In genomic region chr4:53937918-53938317, GRCh38 we compare ENCODE assay signal across 19 cellular contexts.
DNase-seq lines count a peak whose midpoint lies in the region; ATAC-seq and TF ChIP-seq lines count a peak whose summit lies in the region.
"Had no signal": no experiment of that assay in that cellular context is flagged by ENCODE, and none has a peak within 500 bp of the region (broad histone marks: within the 10 kb centered on the region; RNA-seq: fewer than 3 reads in every experiment).

No MANE protein-coding gene starts in this region.

- peak; percentile 88 for DNase-seq in EL
- peak; percentile 80 for DNase-seq in fibroblast of mammary gland (ENCODE audit: low read depth)
- DNase-seq in pulmonary artery endothelial cell (ENCODE audit: low read depth, low spot score) = peak; percentile 20
- no peak for DNase-seq in NCI-H526 treated with DMSO at 0.1 percent for 48 hours (lab: John Stamatoyannopoulos, UW)
- no peak for DNase-seq in central memory CD4-positive, alpha-beta T cell
- no peak for DNase-seq in NCI-H446 (lab: John Stamatoyannopoulos, UW)
- DNase-seq: activated gamma-delta T cell; DMS79 treated with DMSO at 0.1 percent for 48 hours; effector memory CD8-positive, alpha-beta T cell; mucosa of descending colon; NCI-H187 treated with DMSO at 0.1 percent for 48 hours; stimulated activated naive CD4-positive, alpha-beta T cell; SW 1271 had no signal

- H3K4me3 ChIP-seq in fibroblast of mammary gland (ENCODE audit: control insufficient read depth, low read depth, low read length) = no peak overlapping the region
- H3K4me3 ChIP-seq: GM12878, HAP-1, mucosa of descending colon, skin epidermis had no signal

- ATAC-seq in SK-N-SH treated with all-trans-retinoic acid at 6 μM for 48 hours = peak; percentile 53; the same call in 2 of the 3 replicates
- no peak for ATAC-seq in HG02970 (IDR thresholded peaks at IDR 0.05; ENCODE audit: low FRiP score, unreplicated experiment)
- ATAC-seq: effector memory CD8-positive, alpha-beta T cell; GM12878; mucosa of descending colon; Panc1 had no signal

- no peak for TF ChIP-seq CTCF in fibroblast of mammary gland (conservative IDR thresholded peaks at IDR 0.05; ENCODE audit: control insufficient read depth, insufficient read depth, low read depth, low read length)

TF ChIP-seq in SK-N-SH treated with all-trans-retinoic acid at 6 μM for 48 hours, 23 proteins besides CTCF, POLR2A, EP300 and RAD21:
- TF ChIP-seq, protein P1, sequence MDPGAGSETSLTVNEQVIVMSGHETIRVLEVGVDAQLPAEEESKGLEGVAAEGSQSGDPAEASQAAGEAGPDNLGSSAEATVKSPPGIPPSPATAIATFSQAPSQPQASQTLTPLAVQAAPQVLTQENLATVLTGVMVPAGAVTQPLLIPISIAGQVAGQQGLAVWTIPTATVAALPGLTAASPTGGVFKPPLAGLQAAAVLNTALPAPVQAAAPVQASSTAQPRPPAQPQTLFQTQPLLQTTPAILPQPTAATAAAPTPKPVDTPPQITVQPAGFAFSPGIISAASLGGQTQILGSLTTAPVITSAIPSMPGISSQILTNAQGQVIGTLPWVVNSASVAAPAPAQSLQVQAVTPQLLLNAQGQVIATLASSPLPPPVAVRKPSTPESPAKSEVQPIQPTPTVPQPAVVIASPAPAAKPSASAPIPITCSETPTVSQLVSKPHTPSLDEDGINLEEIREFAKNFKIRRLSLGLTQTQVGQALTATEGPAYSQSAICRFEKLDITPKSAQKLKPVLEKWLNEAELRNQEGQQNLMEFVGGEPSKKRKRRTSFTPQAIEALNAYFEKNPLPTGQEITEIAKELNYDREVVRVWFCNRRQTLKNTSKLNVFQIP (CRISPR knock-in tag; IDR thresholded peaks at IDR 0.05; ENCODE audit: borderline replicate concordance, low read depth) = no peak
- peak; percentile 30; the same call in 1 of the 2 replicates for TF ChIP-seq ISL1 (CRISPR knock-in tag; IDR thresholded peaks at IDR 0.05)

Comparison
In these comparisons a context has a peak if more than half of its experiments do, and no peak if none do; other contexts are left out.
1. DNase-seq: peak in EL (single experiment), fibroblast of mammary gland (single experiment) and pulmonary artery endothelial cell (single experiment); none in NCI-H526 treated with DMSO at 0.1 percent for 48 hours (single experiment), central memory CD4-positive, alpha-beta T cell (single experiment) and NCI-H446 (0 of 2).